Comparison of ENCODE assay signal across 35 cellular contexts in genomic region chr4:16830081-16830480, GRCh38.
"Had no signal": no experiment of that assay in that cellular context is flagged by ENCODE, and none has a peak within 500 bp of the region (broad histone marks: within the 10 kb centered on the region; RNA-seq: fewer than 3 reads in every experiment).

No MANE protein-coding gene starts in this region.

- H3K27ac ChIP-seq: ascending aorta, cardiac muscle cell, VCaP had no signal

- H3K4me3 Mint-ChIP-seq: activated CD4-positive, alpha-beta memory T cell treated with anti-CD3 and anti-CD28 coated beads, Interleukin-2, amount 10 ng/mL, durations not matched to agents 7 days and 5 days; activated CD4-positive, alpha-beta T cell treated with anti-CD3 and anti-CD28 coated beads for 36 hours; activated CD4-positive, alpha-beta T cell treated with anti-CD3 and anti-CD28 coated beads, Interleukin-2, amount 10 ng/mL, durations not matched to agents 7 days and 5 days; activated CD8-positive, alpha-beta memory T cell treated with anti-CD3 and anti-CD28 coated beads, Interleukin-2, amount 10 ng/mL, durations not matched to agents 7 days and 5 days; activated CD8-positive, alpha-beta T cell treated with anti-CD3 and anti-CD28 coated beads, Interleukin-2, amount 10 ng/mL, durations not matched to agents 7 days and 5 days; activated naive CD4-positive, alpha-beta T cell treated with anti-CD3 and anti-CD28 coated beads, Interleukin-2, amount 10 ng/mL, durations not matched to agents 7 days and 5 days; activated naive CD4-positive, alpha-beta T cell treated with anti-CD3 and anti-CD28 coated beads, Interleukin-2, amount 50 U/mL, for 24 hours; activated naive CD8-positive, alpha-beta T cell; activated naive CD8-positive, alpha-beta T cell treated with anti-CD3 and anti-CD28 coated beads, Interleukin-2, amount 10 ng/mL, durations not matched to agents 7 days and 5 days; activated naive CD8-positive, alpha-beta T cell treated with anti-CD3 and anti-CD28 coated beads, Interleukin-2, amount 50 U/mL, for 24 hours; activated T-cell treated with anti-CD3 and anti-CD28 coated beads, Interleukin-2, amount 50 U/mL, for 24 hours; brain; T-helper 1 cell treated with Interleukin-12 subunit alpha and Interleukin-12 subunit beta and Interleukin-4 antibody, amounts not matched to agents 30 μg/mL and 1 μg/mL, for 36 hours; T-helper 2 cell treated with Interferon-gamma antibody and Interleukin-4, amounts not matched to agents 5 μg/mL and 100 μg/mL, for 36 hours had no signal

- H3K4me1 ChIP-seq: ascending aorta had no signal

- ATAC-seq: activated CD4-positive, alpha-beta T cell treated with anti-CD3 and anti-CD28 coated beads for 36 hours; activated CD4-positive, CD25-positive, alpha-beta regulatory T cell treated with anti-CD3 and anti-CD28 coated beads, Interleukin-2, amount 50 U/mL, for 24 hours; activated CD8-positive, alpha-beta memory T cell treated with anti-CD3 and anti-CD28 coated beads, Interleukin-2, amount 10 ng/mL, durations not matched to agents 7 days and 5 days; activated CD8-positive, alpha-beta T cell treated with anti-CD3 and anti-CD28 coated beads, Interleukin-2, amount 10 ng/mL, durations not matched to agents 7 days and 5 days; activated naive CD8-positive, alpha-beta T cell treated with anti-CD3 and anti-CD28 coated beads, Interleukin-2, amount 50 U/mL, for 24 hours had no signal

- H3K4me3 ChIP-seq: ascending aorta, cardiac muscle cell had no signal

- DNase-seq: activated CD4-positive, alpha-beta memory T cell treated with anti-CD3 and anti-CD28 coated beads, Interleukin-2, amount 10 ng/mL, durations not matched to agents 7 days and 5 days; activated CD4-positive, alpha-beta T cell treated with anti-CD3 and anti-CD28 coated beads for 1 hour; activated CD4-positive, alpha-beta T cell treated with anti-CD3 and anti-CD28 coated beads for 36 hours; activated CD4-positive, alpha-beta T cell treated with anti-CD3 and anti-CD28 coated beads for 48 hours; activated CD4-positive, alpha-beta T cell treated with anti-CD3 and anti-CD28 coated beads, Interleukin-2, amount 10 ng/mL, durations not matched to agents 7 days and 5 days; activated CD4-positive, alpha-beta T cell treated with anti-CD3 and anti-CD28 coated beads, Interleukin-2, amount 50 U/mL, for 48 hours; activated CD4-positive, CD25-positive, alpha-beta regulatory T cell; activated CD8-positive, alpha-beta memory T cell treated with anti-CD3 and anti-CD28 coated beads for 24 hours; activated CD8-positive, alpha-beta memory T cell treated with anti-CD3 and anti-CD28 coated beads, Interleukin-2, amount 10 ng/mL, durations not matched to agents 7 days and 5 days; activated CD8-positive, alpha-beta memory T cell treated with anti-CD3 and anti-CD28 coated beads, Interleukin-2, amount 50 U/mL, for 48 hours; activated CD8-positive, alpha-beta T cell treated with anti-CD3 and anti-CD28 coated beads, Interleukin-2, amount 10 ng/mL, durations not matched to agents 7 days and 5 days; activated effector memory CD4-positive, alpha-beta T cell treated with Interleukin-2 at 50 U/mL for 16 hours; activated gamma-delta T cell; activated naive CD4-positive, alpha-beta T cell treated with anti-CD3 and anti-CD28 coated beads, Interleukin-2, amount 10 ng/mL, durations not matched to agents 7 days and 5 days; activated naive CD4-positive, alpha-beta T cell treated with Interleukin-2 at 50 U/mL for 16 hours; activated naive CD8-positive, alpha-beta T cell treated with anti-CD3 and anti-CD28 coated beads, Interleukin-2, amount 10 ng/mL, durations not matched to agents 7 days and 5 days; activated naive CD8-positive, alpha-beta T cell treated with anti-CD3 and anti-CD28 coated beads, Interleukin-2, amount 50 U/mL, for 24 hours; activated T-cell treated with anti-CD3 and anti-CD28 coated beads, Interleukin-2, amount 50 U/mL, for 24 hours; activated T-cell treated with anti-CD3 and anti-CD28 coated beads, Interleukin-2, amount 50 U/mL, for 48 hours; amygdala; central memory CD4-positive, alpha-beta T cell; SW 1271; T-helper 1 cell; T-helper 2 cell; T-helper 9 cell had no signal

- H3K36me3 ChIP-seq: ascending aorta, cardiac muscle cell had no signal

- H3K36me3 Mint-ChIP-seq: activated CD8-positive, alpha-beta memory T cell treated with anti-CD3 and anti-CD28 coated beads, Interleukin-2, amount 10 ng/mL, durations not matched to agents 7 days and 5 days; activated naive CD4-positive, alpha-beta T cell treated with anti-CD3 and anti-CD28 coated beads, Interleukin-2, amount 10 ng/mL, durations not matched to agents 7 days and 5 days; activated naive CD4-positive, alpha-beta T cell treated with anti-CD3 and anti-CD28 coated beads, Interleukin-2, amount 50 U/mL, for 24 hours; activated naive CD8-positive, alpha-beta T cell; activated naive CD8-positive, alpha-beta T cell treated with anti-CD3 and anti-CD28 coated beads, Interleukin-2, amount 10 ng/mL, durations not matched to agents 7 days and 5 days had no signal

- H3K27me3 Mint-ChIP-seq: activated CD8-positive, alpha-beta memory T cell treated with anti-CD3 and anti-CD28 coated beads, Interleukin-2, amount 10 ng/mL, durations not matched to agents 7 days and 5 days had no signal

- H3K4me1 Mint-ChIP-seq: activated CD4-positive, alpha-beta memory T cell treated with anti-CD3 and anti-CD28 coated beads, Interleukin-2, amount 10 ng/mL, durations not matched to agents 7 days and 5 days; activated CD4-positive, alpha-beta T cell treated with anti-CD3 and anti-CD28 coated beads for 36 hours; activated CD4-positive, alpha-beta T cell treated with anti-CD3 and anti-CD28 coated beads, Interleukin-2, amount 10 ng/mL, durations not matched to agents 7 days and 5 days; activated CD8-positive, alpha-beta memory T cell treated with anti-CD3 and anti-CD28 coated beads, Interleukin-2, amount 10 ng/mL, durations not matched to agents 7 days and 5 days; activated naive CD4-positive, alpha-beta T cell treated with anti-CD3 and anti-CD28 coated beads, Interleukin-2, amount 10 ng/mL, durations not matched to agents 7 days and 5 days; activated naive CD4-positive, alpha-beta T cell treated with anti-CD3 and anti-CD28 coated beads, Interleukin-2, amount 50 U/mL, for 24 hours; activated naive CD8-positive, alpha-beta T cell treated with anti-CD3 and anti-CD28 coated beads, Interleukin-2, amount 10 ng/mL, durations not matched to agents 7 days and 5 days; activated naive CD8-positive, alpha-beta T cell treated with anti-CD3 and anti-CD28 coated beads, Interleukin-2, amount 50 U/mL, for 24 hours had no signal

- H3K9me3 Mint-ChIP-seq: activated CD4-positive, alpha-beta memory T cell treated with anti-CD3 and anti-CD28 coated beads, Interleukin-2, amount 10 ng/mL, durations not matched to agents 7 days and 5 days; activated CD4-positive, alpha-beta T cell treated with anti-CD3 and anti-CD28 coated beads, Interleukin-2, amount 10 ng/mL, durations not matched to agents 7 days and 5 days; activated naive CD4-positive, alpha-beta T cell treated with anti-CD3 and anti-CD28 coated beads, Interleukin-2, amount 10 ng/mL, durations not matched to agents 7 days and 5 days; activated naive CD4-positive, alpha-beta T cell treated with anti-CD3 and anti-CD28 coated beads, Interleukin-2, amount 50 U/mL, for 24 hours; activated naive CD8-positive, alpha-beta T cell treated with anti-CD3 and anti-CD28 coated beads, Interleukin-2, amount 10 ng/mL, durations not matched to agents 7 days and 5 days; activated naive CD8-positive, alpha-beta T cell treated with anti-CD3 and anti-CD28 coated beads, Interleukin-2, amount 50 U/mL, for 24 hours; activated T-cell treated with anti-CD3 and anti-CD28 coated beads, Interleukin-2, amount 50 U/mL, for 24 hours; activated T-helper 2 cell treated with anti-CD3 and anti-CD28 coated beads, Interferon-gamma antibody, Interleukin-2, Interleukin-4, amounts not matched to agents 10 μg/mL and 5 μg/mL and 100 μg/mL, durations not matched to agents 14 hours and 24 hours and 36 hours; T-helper 1 cell treated with Interleukin-12 subunit alpha and Interleukin-12 subunit beta and Interleukin-4 antibody, amounts not matched to agents 30 μg/mL and 1 μg/mL, for 36 hours; T-helper 2 cell treated with Interferon-gamma antibody and Interleukin-4, amounts not matched to agents 5 μg/mL and 100 μg/mL, for 36 hours had no signal

- H3K27ac Mint-ChIP-seq: activated CD4-positive, alpha-beta memory T cell treated with anti-CD3 and anti-CD28 coated beads, Interleukin-2, amount 10 ng/mL, durations not matched to agents 7 days and 5 days; activated CD4-positive, alpha-beta T cell treated with anti-CD3 and anti-CD28 coated beads for 36 hours; activated CD4-positive, alpha-beta T cell treated with anti-CD3 and anti-CD28 coated beads, Interleukin-2, amount 10 ng/mL, durations not matched to agents 7 days and 5 days; activated CD8-positive, alpha-beta memory T cell treated with anti-CD3 and anti-CD28 coated beads, Interleukin-2, amount 10 ng/mL, durations not matched to agents 7 days and 5 days; activated CD8-positive, alpha-beta T cell treated with anti-CD3 and anti-CD28 coated beads, Interleukin-2, amount 10 ng/mL, durations not matched to agents 7 days and 5 days; activated naive CD4-positive, alpha-beta T cell treated with anti-CD3 and anti-CD28 coated beads, Interleukin-2, amount 10 ng/mL, durations not matched to agents 7 days and 5 days; activated naive CD4-positive, alpha-beta T cell treated with anti-CD3 and anti-CD28 coated beads, Interleukin-2, amount 50 U/mL, for 24 hours; activated naive CD8-positive, alpha-beta T cell; activated naive CD8-positive, alpha-beta T cell treated with anti-CD3 and anti-CD28 coated beads, Interleukin-2, amount 10 ng/mL, durations not matched to agents 7 days and 5 days; activated naive CD8-positive, alpha-beta T cell treated with anti-CD3 and anti-CD28 coated beads, Interleukin-2, amount 50 U/mL, for 24 hours; activated T-cell treated with anti-CD3 and anti-CD28 coated beads, Interleukin-2, amount 50 U/mL, for 24 hours; activated T-helper 2 cell treated with anti-CD3 and anti-CD28 coated beads, Interferon-gamma antibody, Interleukin-2, Interleukin-4, amounts not matched to agents 10 μg/mL and 5 μg/mL and 100 μg/mL, durations not matched to agents 14 hours and 24 hours and 36 hours; brain; T-helper 1 cell treated with Interleukin-12 subunit alpha and Interleukin-12 subunit beta and Interleukin-4 antibody, amounts not matched to agents 30 μg/mL and 1 μg/mL, for 36 hours; T-helper 2 cell treated with Interferon-gamma antibody and Interleukin-4, amounts not matched to agents 5 μg/mL and 100 μg/mL, for 36 hours had no signal

- H3K27me3 ChIP-seq: ascending aorta, cardiac muscle cell had no signal
